ENCODE assay signal across 19 cellular contexts in the genomic region with DNA sequence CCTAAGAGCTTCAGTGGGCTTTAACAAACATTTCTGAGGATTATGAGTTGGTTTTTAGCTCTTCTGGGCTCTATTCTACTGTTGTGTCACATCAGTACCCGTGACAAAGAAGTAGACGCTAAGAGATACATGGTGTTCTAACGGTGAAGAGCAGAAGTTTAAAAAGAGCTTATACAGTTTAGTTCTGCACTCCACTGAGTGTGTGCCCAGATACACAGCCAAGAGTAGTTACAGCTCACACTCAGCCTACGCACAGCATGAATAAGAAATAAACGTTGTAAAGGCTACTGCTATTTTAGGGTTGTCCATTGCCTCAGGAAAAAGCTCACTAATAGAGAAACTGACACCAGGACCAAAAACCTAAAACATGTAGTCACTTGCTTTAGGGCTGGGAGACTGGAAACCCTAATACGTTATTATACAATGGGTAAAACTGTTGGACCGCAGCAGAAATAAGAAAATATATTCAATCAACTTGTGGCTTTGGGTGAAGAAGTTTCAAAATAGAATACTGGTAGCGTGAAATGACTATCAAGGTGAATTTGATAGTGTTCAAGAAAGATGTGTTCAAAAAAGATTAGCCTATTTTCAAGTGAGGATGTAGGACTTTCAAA. TPM values are rescaled to one million over a fixed set of nuclear protein-coding genes. Genes with fewer than 3 reads are reported as not detected.
A peak's percentile ranks its signal among the peaks of the same experiment; 100 is the strongest.
DNase-seq lines count a peak whose midpoint lies in the region; ATAC-seq and TF ChIP-seq lines count a peak whose summit lies in the region.
"Had no signal": no experiment of that assay in that cellular context is flagged by ENCODE, and none has a peak within 500 bp of the region (broad histone marks: within the 10 kb centered on the region; RNA-seq: fewer than 3 reads in every experiment).

No MANE protein-coding gene starts in this region.

- no peak for TF ChIP-seq CTCF in PC-3 (conservative IDR thresholded peaks at IDR 0.05; ENCODE audit: low read depth, low read length)

- no peak overlapping the region for H3K18ac ChIP-seq in mesendoderm (ENCODE audit: low read length)

- no peaks in the 10 kb centered on the region for H3F3A ChIP-seq in PC-3 (ENCODE audit: low read length, unreplicated experiment)

- H3K79me2 ChIP-seq in mesendoderm (ENCODE audit: control insufficient read depth, insufficient read depth, low read length): no peaks in the 10 kb centered on the region
- H3K79me2 ChIP-seq in PC-3 (ENCODE audit: low read length): no peaks in the 10 kb centered on the region

- H3K23ac ChIP-seq in mesendoderm (ENCODE audit: low read length): no peak overlapping the region

- no peaks in the 10 kb centered on the region for H4K20me1 ChIP-seq in PC-3 (ENCODE audit: low read length)

- H2AFZ ChIP-seq in PC-3 (ENCODE audit: low read length): no peak overlapping the region

- POLR2A ChIA-PET in PC-3 (lab: Charles Lee; ENCODE audit: unreplicated experiment): interaction anchor here (0.7 kb wide), 1 partner anchor 43 kb away, joined by 6 read pairs; no protein-coding TSS in a partner anchor

- DNase-seq in mesendoderm (no peak), NCI-H526 (lab: John Stamatoyannopoulos, UW) (no peak), PC-3 (no peak), HCEC 1CT (no peak)
- DNase-seq: activated CD4-positive, alpha-beta T cell treated with anti-CD3 and anti-CD28 coated beads for 4 hours; activated naive CD8-positive, alpha-beta T cell treated with anti-CD3 and anti-CD28 coated beads, Interleukin-2, amount 50 U/mL, for 24 hours; C1 segment of cervical spinal cord; cerebellar nuclear complex; IMR-90; left cardiac atrium; mammary epithelial cell; NCI-H1092; NCI-H1930; occipital lobe; stimulated activated naive CD4-positive, alpha-beta T cell had no signal

- H3K4me2 ChIP-seq in mesendoderm (ENCODE audit: low read length) (no peak overlapping the region), PC-3 (ENCODE audit: low read length) (no peak overlapping the region)

- H3K27me3 ChIP-seq in mesendoderm (ENCODE audit: insufficient read depth, low read length, poor library complexity) (no peaks in the 10 kb centered on the region), PC-3 (ENCODE audit: low read length) (no peaks in the 10 kb centered on the region)

- H3K4me3 ChIP-seq in mesendoderm (ENCODE audit: low read length) (no peak overlapping the region), PC-3 (ENCODE audit: low read length) (no peak overlapping the region)
- H3K4me3 ChIP-seq: skin epidermis had no signal

- no peak overlapping the region for H4K5ac ChIP-seq in mesendoderm (ENCODE audit: low read length)

- peaks cover 2% of the 10 kb centered on the region for H3K36me3 ChIP-seq in mesendoderm (ENCODE audit: control insufficient read depth, insufficient read depth, low read length)
- H3K36me3 ChIP-seq in PC-3 (ENCODE audit: low read depth, low read length): peaks cover 14% of the 10 kb centered on the region; the same call in 1 of the 2 replicates

- H3K79me1 ChIP-seq in mesendoderm (ENCODE audit: low read length): no peaks in the 10 kb centered on the region

- BruUV-seq in PC-3 (replicated peaks; lab: Mats Ljungman, UMichigan): no TSS peak

- H3K4ac ChIP-seq in mesendoderm (ENCODE audit: low read depth, low read length): no peak overlapping the region

- H2BK120ac ChIP-seq in mesendoderm (ENCODE audit: low read depth, low read length): no peak overlapping the region

- no peaks in the 10 kb centered on the region for H3K9me2 ChIP-seq in PC-3 (replicated peaks; ENCODE audit: low read length)

- no CpG with 5 or more reads among the region's 8 CpGs for WGBS in mesendoderm (ENCODE audit: extremely low coverage, insufficient coverage, low lambda C conversion rate)

- CTCF ChIA-PET in PC-3 (lab: Charles Lee): no interaction called here

- H3K27ac ChIP-seq in mesendoderm (ENCODE audit: low read depth, low read length) (no peak overlapping the region), PC-3 (ENCODE audit: low read length) (no peak overlapping the region)
- H3K27ac ChIP-seq: skin epidermis had no signal

- no peak overlapping the region for H3K56ac ChIP-seq in mesendoderm (ENCODE audit: low read length)

- H2AK5ac ChIP-seq in mesendoderm (ENCODE audit: low read length): no peak overlapping the region

- no peak overlapping the region for H2BK5ac ChIP-seq in mesendoderm (ENCODE audit: low read length)

- peak; percentile 43 for ATAC-seq in GM18499 (IDR thresholded peaks at IDR 0.05; ENCODE audit: insufficient read depth, unreplicated experiment)
- ATAC-seq in GM18907 (IDR thresholded peaks at IDR 0.05; ENCODE audit: unreplicated experiment): peak; percentile 46
- peak; percentile 52 for ATAC-seq in HG03442 (IDR thresholded peaks at IDR 0.05; ENCODE audit: unreplicated experiment)
- ATAC-seq in PC-3: no peak
- ATAC-seq: activated naive CD8-positive, alpha-beta T cell treated with anti-CD3 and anti-CD28 coated beads, Interleukin-2, amount 50 U/mL, for 24 hours; left cardiac atrium had no signal

- intact Hi-C loops in PC-3 (cut with micrococcal nuclease): loop anchor here (10.0 kb wide), 1 partner anchor 201 kb away; no protein-coding TSS in a partner anchor

- no peaks in the 10 kb centered on the region for H3K4me1 ChIP-seq in mesendoderm (ENCODE audit: control insufficient read depth, low read depth, low read length)
- no peaks in the 10 kb centered on the region for H3K4me1 ChIP-seq in PC-3 (ENCODE audit: insufficient read depth, low read length)

- H2BK15ac ChIP-seq in mesendoderm (replicated peaks; ENCODE audit: low read depth): no peak overlapping the region

- H3K9me3 ChIP-seq in PC-3 (ENCODE audit: low read length): no peaks in the 10 kb centered on the region

- H4K8ac ChIP-seq in mesendoderm (ENCODE audit: low read depth, low read length): peak overlapping the region; percentile 89

- H3K9ac ChIP-seq in mesendoderm (ENCODE audit: low read length) (no peak overlapping the region), PC-3 (ENCODE audit: low read length) (no peak overlapping the region)

RNA-seq across cellular contexts. Expression of a gene that starts 34.7 kb away (rescaled TPM):
- 315 TPM for polyA plus RNA-seq in mesendoderm (2013, experiment 1 of 2)
- 328 TPM for polyA plus RNA-seq in mesendoderm (2013, experiment 2 of 2)
- total RNA-seq in PC-3 (2014; rRNA removed): 33.2 and 42.9 TPM in 2 replicates

RNA-seq across cellular contexts. Expression of a gene that starts 53.4 kb away (rescaled TPM):
- polyA plus RNA-seq in mesendoderm (2013, experiment 1 of 2): 27.4 TPM
- 27.3 TPM for polyA plus RNA-seq in mesendoderm (2013, experiment 2 of 2)
- 25.4 and 34.2 TPM in 2 replicates for total RNA-seq in PC-3 (2014; rRNA removed)
